In the genomic region with DNA sequence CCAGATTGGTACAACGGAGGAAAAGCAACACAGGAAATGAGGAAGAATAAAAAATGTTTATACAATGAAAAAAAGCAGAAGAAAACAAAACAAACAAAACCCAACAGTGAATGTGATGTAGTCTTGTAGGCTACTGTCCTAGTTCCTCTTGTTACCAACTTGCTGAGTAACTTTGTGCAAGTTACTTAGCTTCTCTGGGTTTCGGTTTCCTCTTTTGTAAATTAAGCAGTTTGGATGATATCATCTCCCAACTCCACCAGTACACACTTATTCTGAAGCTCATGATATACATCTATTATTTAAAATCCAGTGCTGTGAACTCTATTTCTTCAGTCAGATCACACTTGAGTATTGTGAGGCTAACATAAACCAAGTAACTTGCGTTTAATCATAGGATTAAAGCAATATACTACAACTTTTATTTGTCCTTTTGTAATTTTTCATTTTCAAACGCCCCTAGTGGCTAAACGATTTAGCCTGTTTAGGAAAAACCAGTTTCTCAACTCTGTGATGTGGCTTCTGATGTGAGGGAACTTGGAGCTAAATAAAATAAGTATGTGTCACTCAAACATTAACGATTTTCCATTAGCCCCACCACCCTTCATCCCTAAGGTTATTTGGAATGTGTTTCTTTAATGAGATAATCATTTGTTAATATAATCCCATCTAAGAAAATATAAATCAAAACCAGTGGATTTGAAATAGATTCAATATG, we compare ENCODE assay signal across 8 cellular contexts. TPM values are rescaled to one million over a fixed set of nuclear protein-coding genes. Genes with fewer than 3 reads are reported as not detected.
DNase-seq lines count a peak whose midpoint lies in the region; ATAC-seq and TF ChIP-seq lines count a peak whose summit lies in the region.

No MANE protein-coding gene starts in this region.

- peak overlapping the region; percentile 85 for H3K4me2 ChIP-seq in smooth muscle cell

- H2AFZ ChIP-seq in smooth muscle cell (ENCODE audit: low read depth): peak overlapping the region; percentile 71

- peak overlapping the region; percentile 87 for H3K4me3 Mint-ChIP-seq in activated T-cell treated with anti-CD3 and anti-CD28 coated beads, Interleukin-2, amount 50 U/mL, for 24 hours
- H3K4me3 Mint-ChIP-seq in activated CD4-positive, alpha-beta memory T cell treated with anti-CD3 and anti-CD28 coated beads for 36 hours: peak overlapping the region; percentile 90

- ATAC-seq in HG03354 (IDR thresholded peaks at IDR 0.05; ENCODE audit: poor library complexity, severe bottlenecking, unreplicated experiment) (no peak), HG03565 (IDR thresholded peaks at IDR 0.05; ENCODE audit: unreplicated experiment) (no peak)

- H3K79me2 ChIP-seq in smooth muscle cell (ENCODE audit: low read depth): peaks cover 34% of the 10 kb centered on the region

- TF ChIP-seq CTCF in NB4 (IDR thresholded peaks at IDR 0.05; ENCODE audit: low read depth, low read length): peak; percentile 60
- TF ChIP-seq CTCF in smooth muscle cell (IDR thresholded peaks at IDR 0.05; ENCODE audit: borderline replicate concordance, insufficient read depth, poor library complexity, severe bottlenecking): peak; percentile 58

- intact Hi-C loops in activated CD4-positive, alpha-beta memory T cell treated with anti-CD3 and anti-CD28 coated beads for 36 hours (cut with micrococcal nuclease): loop anchor here (1.0 to 10.0 kb wide), 5 partner anchors 114 to 943 kb away; partner anchors contain the start of genes GALR2, JMJD6, METTL23 and SRP68

- peaks cover 56% of the 10 kb centered on the region for H3K4me1 Mint-ChIP-seq in activated T-cell treated with anti-CD3 and anti-CD28 coated beads, Interleukin-2, amount 50 U/mL, for 24 hours (ENCODE audit: low read depth)
- H3K4me1 Mint-ChIP-seq in activated CD4-positive, alpha-beta memory T cell treated with anti-CD3 and anti-CD28 coated beads for 36 hours (ENCODE audit: low read depth): peaks cover 38% of the 10 kb centered on the region

- no peaks in the 10 kb centered on the region for H3K36me3 ChIP-seq in smooth muscle cell (ENCODE audit: low read depth)

- no peak for TF ChIP-seq POLR2A in NB4 (IDR thresholded peaks at IDR 0.05; ENCODE audit: extremely low read depth, insufficient read length)

- no peaks in the 10 kb centered on the region for H3K27me3 Mint-ChIP-seq in activated T-cell treated with anti-CD3 and anti-CD28 coated beads, Interleukin-2, amount 50 U/mL, for 24 hours
- H3K27me3 Mint-ChIP-seq in activated CD4-positive, alpha-beta memory T cell treated with anti-CD3 and anti-CD28 coated beads for 36 hours: peaks cover 4% of the 10 kb centered on the region

- H3K9me3 ChIP-seq in smooth muscle cell (replicated peaks; ENCODE audit: low read depth): no peaks in the 10 kb centered on the region

- peaks cover 37% of the 10 kb centered on the region for H3K36me3 Mint-ChIP-seq in activated T-cell treated with anti-CD3 and anti-CD28 coated beads, Interleukin-2, amount 50 U/mL, for 24 hours (ENCODE audit: low read depth)
- peaks cover 13% of the 10 kb centered on the region for H3K36me3 Mint-ChIP-seq in activated CD4-positive, alpha-beta memory T cell treated with anti-CD3 and anti-CD28 coated beads for 36 hours

- POLR2A ChIA-PET in activated CD4-positive, alpha-beta memory T cell treated with anti-CD3 and anti-CD28 coated beads for 36 hours (lab: Charles Lee): interaction anchor here (0.6 to 1.8 kb wide), 10 partner anchors 8 to 749 kb away, joined by 3 to 8 read pairs (median 4); partner anchors contain the start of genes GALK1 and WBP2

- H3K27ac Mint-ChIP-seq in activated T-cell treated with anti-CD3 and anti-CD28 coated beads, Interleukin-2, amount 50 U/mL, for 24 hours: peak overlapping the region; percentile 99
- H3K27ac Mint-ChIP-seq in activated CD4-positive, alpha-beta memory T cell treated with anti-CD3 and anti-CD28 coated beads for 36 hours: peak overlapping the region; percentile 98

- peak overlapping the region; percentile 98 for H3K9ac ChIP-seq in smooth muscle cell (ENCODE audit: low read depth)

- no peaks in the 10 kb centered on the region for H3K27me3 ChIP-seq in smooth muscle cell (ENCODE audit: low read depth)

- peaks cover 23% of the 10 kb centered on the region for H3F3A ChIP-seq in smooth muscle cell (ENCODE audit: low read depth)

- no peak for DNase-seq in activated T-cell treated with anti-CD3 and anti-CD28 coated beads, Interleukin-2, amount 50 U/mL, for 24 hours
- no peak for DNase-seq in activated T-cell treated with anti-CD3 and anti-CD28 coated beads for 4 hours
- DNase-seq in NB4 (ENCODE audit: low read depth): peak; percentile 84
- no peak for DNase-seq in activated CD4-positive, alpha-beta memory T cell treated with anti-CD3 and anti-CD28 coated beads for 36 hours
- peak; percentile 48 for DNase-seq in germinal center (ENCODE audit: low spot score)
- no peak for DNase-seq in smooth muscle cell (lab: John Stamatoyannopoulos, UW; ENCODE audit: unreplicated experiment)

- H3K4me3 ChIP-seq in NB4 (ENCODE audit: low read depth, low read length) (peak overlapping the region; percentile 46), smooth muscle cell (no peak overlapping the region)

- CTCF ChIA-PET in activated CD4-positive, alpha-beta memory T cell treated with anti-CD3 and anti-CD28 coated beads for 36 hours (lab: Charles Lee): interaction anchor here (0.6 to 2.7 kb wide), 26 partner anchors 8 to 327 kb away, joined by 3 to 15 read pairs (median 4); partner anchors contain the start of genes GALK1, TRIM47, TRIM65 and WBP2

- peak overlapping the region; percentile 98 for H3K27ac ChIP-seq in smooth muscle cell (ENCODE audit: low read depth)

- peaks cover 13% of the 10 kb centered on the region for H4K20me1 ChIP-seq in smooth muscle cell (ENCODE audit: low read depth)

- 39% methylated on average over 6 of the region's 6 CpGs for WGBS in smooth muscle cell (ENCODE audit: low lambda C conversion rate)

- no peaks in the 10 kb centered on the region for H3K9me3 Mint-ChIP-seq in activated T-cell treated with anti-CD3 and anti-CD28 coated beads, Interleukin-2, amount 50 U/mL, for 24 hours
- H3K9me3 Mint-ChIP-seq in activated CD4-positive, alpha-beta memory T cell treated with anti-CD3 and anti-CD28 coated beads for 36 hours: no peaks in the 10 kb centered on the region

- H3K4me1 ChIP-seq in smooth muscle cell (ENCODE audit: low read depth): peaks cover 28% of the 10 kb centered on the region

RNA-seq across cellular contexts. Expression of gene UNK, which starts 1.4 kb away (rescaled TPM):
- total RNA-seq in activated CD4-positive, alpha-beta memory T cell treated with anti-CD3 and anti-CD28 coated beads for 36 hours: 10 to 100 TPM; 21.8 to 24.7 TPM
- total RNA-seq in smooth muscle cell: 25.4 and 39.5 TPM in 2 replicates
- 26.8 and 31.5 TPM in 2 replicates for polyA plus RNA-seq in smooth muscle cell

RNA-seq across cellular contexts. Expression of gene GALK1, which starts 18.2 kb away (rescaled TPM):
- total RNA-seq in activated CD4-positive, alpha-beta memory T cell treated with anti-CD3 and anti-CD28 coated beads for 36 hours: 10 to 100 TPM; 69.3 to 69.7 TPM
- 31.1 and 32.7 TPM in 2 replicates for total RNA-seq in smooth muscle cell
- 88.8 and 108 TPM in 2 replicates for polyA plus RNA-seq in smooth muscle cell

Comparison
In these comparisons a context has a peak if more than half of its experiments do, and no peak if none do; other contexts are left out.
1. DNase-seq: peak in NB4 (single experiment) and germinal center (single experiment); none in activated T-cell treated with anti-CD3 and anti-CD28 coated beads, Interleukin-2, amount 50 U/mL, for 24 hours (single experiment), activated T-cell treated with anti-CD3 and anti-CD28 coated beads for 4 hours (single experiment), activated CD4-positive, alpha-beta memory T cell treated with anti-CD3 and anti-CD28 coated beads for 36 hours (single experiment) and smooth muscle cell (single experiment).